In the genomic region with DNA sequence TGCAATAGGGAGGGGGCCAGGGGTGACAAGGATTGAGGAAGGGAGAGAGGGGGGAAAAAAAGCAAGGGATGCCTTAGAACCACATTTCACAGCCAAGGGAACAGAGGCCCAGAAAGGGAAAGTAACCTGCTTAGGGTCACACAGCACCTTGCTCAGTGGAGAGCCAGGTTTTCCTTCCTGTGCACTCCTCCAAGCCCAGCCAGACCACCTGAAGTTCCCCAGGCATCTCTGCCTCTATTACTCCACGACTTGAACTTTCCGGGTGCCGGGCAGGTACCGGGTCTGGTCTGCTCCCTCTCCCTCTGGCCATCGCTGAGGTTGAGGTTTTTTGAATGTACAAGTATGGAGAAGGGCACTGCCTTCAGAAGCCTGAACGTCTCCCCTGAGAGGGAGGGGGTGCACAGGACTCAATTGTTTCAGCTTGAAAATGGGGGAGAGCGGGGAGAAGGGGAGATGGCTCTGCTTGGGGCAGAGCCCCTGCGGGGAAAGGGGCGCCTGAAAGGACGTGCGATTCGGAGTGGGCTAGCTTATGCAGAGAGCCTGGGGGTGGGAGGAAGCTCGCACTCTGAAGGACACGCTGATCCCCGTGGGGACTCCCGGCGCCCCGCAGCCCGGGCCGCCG, we compare ENCODE assay signal across 1 cellular context.
TF ChIP-seq lines count a peak whose summit lies in the region.

No MANE protein-coding gene starts in this region.

TF ChIP-seq in HepG2, 621 proteins besides CTCF, POLR2A, EP300 and RAD21 (continued from another document):
- TF ChIP-seq ZGPAT (CRISPR knock-in tag; IDR thresholded peaks at IDR 0.05) (no peak), TRAFD1 (CRISPR knock-in tag; IDR thresholded peaks at IDR 0.05; ENCODE audit: borderline replicate concordance) (no peak), ZNF264 (CRISPR knock-in tag; IDR thresholded peaks at IDR 0.05) (no peak), KDM1A (CRISPR knock-in tag; IDR thresholded peaks at IDR 0.05) (peak; percentile 19; the same call in 1 of the 2 replicates), MIER3 (CRISPR knock-in tag; IDR thresholded peaks at IDR 0.05; ENCODE audit: borderline replicate concordance) (no peak), ZNF337 (CRISPR knock-in tag; IDR thresholded peaks at IDR 0.05; ENCODE audit: borderline replicate concordance, low read depth) (no peak), PPARG (CRISPR knock-in tag; conservative IDR thresholded peaks at IDR 0.05) (no peak), ZNF317 (CRISPR knock-in tag; IDR thresholded peaks at IDR 0.05) (0 out of 2 replicates have a peak, but pooled peaks have one; percentile 15), KMT2B (CRISPR knock-in tag; IDR thresholded peaks at IDR 0.05) (no peak), ZUFSP (CRISPR knock-in tag; IDR thresholded peaks at IDR 0.05; ENCODE audit: borderline replicate concordance) (no peak), SOX5 (CRISPR knock-in tag; IDR thresholded peaks at IDR 0.05; ENCODE audit: borderline replicate concordance) (no peak)
- TF ChIP-seq, protein P1, sequence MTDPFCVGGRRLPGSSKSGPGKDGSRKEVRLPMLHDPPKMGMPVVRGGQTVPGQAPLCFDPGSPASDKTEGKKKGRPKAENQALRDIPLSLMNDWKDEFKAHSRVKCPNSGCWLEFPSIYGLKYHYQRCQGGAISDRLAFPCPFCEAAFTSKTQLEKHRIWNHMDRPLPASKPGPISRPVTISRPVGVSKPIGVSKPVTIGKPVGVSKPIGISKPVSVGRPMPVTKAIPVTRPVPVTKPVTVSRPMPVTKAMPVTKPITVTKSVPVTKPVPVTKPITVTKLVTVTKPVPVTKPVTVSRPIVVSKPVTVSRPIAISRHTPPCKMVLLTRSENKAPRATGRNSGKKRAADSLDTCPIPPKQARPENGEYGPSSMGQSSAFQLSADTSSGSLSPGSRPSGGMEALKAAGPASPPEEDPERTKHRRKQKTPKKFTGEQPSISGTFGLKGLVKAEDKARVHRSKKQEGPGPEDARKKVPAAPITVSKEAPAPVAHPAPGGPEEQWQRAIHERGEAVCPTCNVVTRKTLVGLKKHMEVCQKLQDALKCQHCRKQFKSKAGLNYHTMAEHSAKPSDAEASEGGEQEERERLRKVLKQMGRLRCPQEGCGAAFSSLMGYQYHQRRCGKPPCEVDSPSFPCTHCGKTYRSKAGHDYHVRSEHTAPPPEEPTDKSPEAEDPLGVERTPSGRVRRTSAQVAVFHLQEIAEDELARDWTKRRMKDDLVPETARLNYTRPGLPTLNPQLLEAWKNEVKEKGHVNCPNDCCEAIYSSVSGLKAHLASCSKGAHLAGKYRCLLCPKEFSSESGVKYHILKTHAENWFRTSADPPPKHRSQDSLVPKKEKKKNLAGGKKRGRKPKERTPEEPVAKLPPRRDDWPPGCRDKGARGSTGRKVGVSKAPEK (CRISPR knock-in tag; IDR thresholded peaks at IDR 0.05; ENCODE audit: borderline replicate concordance) = no peak
